In the genomic region with DNA sequence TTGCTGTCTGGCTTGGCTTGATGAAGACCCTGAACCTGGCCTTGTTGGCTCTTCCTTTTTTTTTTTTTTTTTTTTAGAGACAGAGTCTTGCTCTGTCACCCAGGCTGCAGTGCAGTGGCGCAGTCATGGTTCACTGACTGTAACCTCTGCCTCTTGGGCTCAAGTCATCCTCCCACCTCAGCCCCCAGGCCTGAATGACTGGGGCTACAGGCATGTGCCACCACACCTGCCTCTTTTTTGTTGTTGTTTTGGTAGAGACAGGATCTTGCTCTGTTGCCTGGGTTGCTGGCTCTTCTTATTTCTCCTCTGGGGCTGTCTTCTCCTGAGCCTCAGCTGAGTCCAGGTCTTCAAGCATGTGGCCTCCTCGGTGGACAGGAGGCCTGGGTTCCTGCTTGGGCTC, we compare ENCODE assay signal across 21 cellular contexts. TPM values are rescaled to one million over a fixed set of nuclear protein-coding genes. Genes with fewer than 3 reads are reported as not detected.
DNase-seq lines count a peak whose midpoint lies in the region; ATAC-seq, FAIRE-seq and TF ChIP-seq lines count a peak whose summit lies in the region.
"Had no signal": no experiment of that assay in that cellular context is flagged by ENCODE, and none has a peak within 500 bp of the region (broad histone marks: within the 10 kb centered on the region; RNA-seq: fewer than 3 reads in every experiment).

No MANE protein-coding gene starts in this region.

- H3K36me3 Mint-ChIP-seq in neural progenitor cell: no peaks in the 10 kb centered on the region
- H3K36me3 Mint-ChIP-seq: CD4-positive, CD25-positive, alpha-beta regulatory T cell had no signal

- peaks cover 32% of the 10 kb centered on the region for H3K4me1 Mint-ChIP-seq in neural progenitor cell

- H2AFZ ChIP-seq in K562 (ENCODE audit: low read depth, low read length) (no peak overlapping the region), neural progenitor cell (replicated peaks) (no peak overlapping the region)

- H3K27me3 ChIP-seq in BLaER1: no peaks in the 10 kb centered on the region
- H3K27me3 ChIP-seq in BLaER1 treated with 17β-estradiol and CSF1 and Interleukin-3, amounts not matched to agents 10 nM and 100 nM: no peaks in the 10 kb centered on the region
- no peaks in the 10 kb centered on the region for H3K27me3 ChIP-seq in K562 (ENCODE audit: control insufficient read depth in 2 of 2, insufficient read depth in 2 of 2, low read length in 2 of 2)
- H3K27me3 ChIP-seq in neural progenitor cell: no peaks in the 10 kb centered on the region

- POLR2A ChIA-PET in K562 (lab: Yijun Ruan, JAX): no interaction called here

- peak overlapping the region; percentile 37 for H3K4me2 ChIP-seq in BLaER1
- peak overlapping the region in 9 of 11 experiments; percentile 23 to 94 (median 85); a peak in 17 of 22 replicates for H3K4me2 ChIP-seq in BLaER1 treated with 17β-estradiol and CSF1 and Interleukin-3, amounts not matched to agents 10 nM and 100 nM
- H3K4me2 ChIP-seq in K562 (ENCODE audit: insufficient read depth, low read length): no peak overlapping the region
- no peak overlapping the region for H3K4me2 ChIP-seq in neural progenitor cell

- ATAC-seq in K562 (no peak), GM18502 (IDR thresholded peaks at IDR 0.05; ENCODE audit: poor library complexity, unreplicated experiment) (no peak), GM19452 (IDR thresholded peaks at IDR 0.05; ENCODE audit: unreplicated experiment) (no peak)
- ATAC-seq: SK-N-SH treated with all-trans-retinoic acid at 6 μM for 48 hours had no signal

- H3K9me1 ChIP-seq in K562 (ENCODE audit: control insufficient read depth, insufficient read depth, low read length): no peaks in the 10 kb centered on the region

- no peak for TF ChIP-seq POLR2A in K562 (conservative IDR thresholded peaks at IDR 0.05)

- DNase-seq in K562 (ENCODE audit: extremely low read depth in 1 of 4, low spot score in 3 of 4) (no peak), neural progenitor cell (ENCODE audit: low spot score) (no peak), NOMO-1 treated with dmso at 0.1 percent for 144 hours (lab: John Stamatoyannopoulos, UW; ENCODE audit: unreplicated experiment) (no peak)
- DNase-seq: ACHN; CD4-positive, CD25-positive, alpha-beta regulatory T cell; HCEC 1CT; NCI-H1092 treated with DMSO at 0.1 percent for 48 hours; NCI-H146; NCI-H2029 treated with DMSO at 0.1 percent for 48 hours; NCI-H748 treated with DMSO at 0.1 percent for 48 hours; NK-92 treated with Interleukin-12 subunit alpha and Interleukin-12 subunit beta, amount 100 ng/mL, for 24 hours; SHP77 treated with DMSO at 0.1 percent for 48 hours had no signal

- no peak for TF ChIP-seq EP300 in K562 (IDR thresholded peaks at IDR 0.05; ENCODE audit: low read length)

- H3K4me1 ChIP-seq in BLaER1: peaks cover 58% of the 10 kb centered on the region
- peaks cover 33 to 62% (median 58%) of the 10 kb centered on the region in 10 experiments for H3K4me1 ChIP-seq in BLaER1 treated with 17β-estradiol and CSF1 and Interleukin-3, amounts not matched to agents 10 nM and 100 nM
- peaks cover 25 to 52% of the 10 kb centered on the region in 2 experiments for H3K4me1 ChIP-seq in K562 (replicated peaks in 1 of 2; ENCODE audit: control insufficient read depth in 2 of 2, insufficient read depth in 2 of 2, low read length in 2 of 2)
- peaks cover 10% of the 10 kb centered on the region for H3K4me1 ChIP-seq in neural progenitor cell

- H3K27me3 Mint-ChIP-seq in neural progenitor cell (ENCODE audit: insufficient read depth, low read depth): no peaks in the 10 kb centered on the region

- FAIRE-seq in K562 (lab: Jason Lieb, UNC): no peak
- FAIRE-seq: G401.6 had no signal

- CTCF ChIA-PET in K562 (lab: Yijun Ruan, JAX; ENCODE audit: low intra/inter-chr PET ratio): no interaction called here

- H3K9ac ChIP-seq in BLaER1 (no peak overlapping the region), K562 (ENCODE audit: insufficient read depth in 1 of 2, low read depth in 2 of 2, low read length in 2 of 2) (peak overlapping the region in 1 of 2 experiments; percentile 5; a peak in 1 of 4 replicates), neural progenitor cell (no peak overlapping the region)
- no peak overlapping the region for H3K9ac ChIP-seq in BLaER1 treated with 17β-estradiol and CSF1 and Interleukin-3, amounts not matched to agents 10 nM and 100 nM

- no TSS peak for BruUV-seq in K562 (replicated peaks; lab: Mats Ljungman, UMichigan)

- H3K79me2 ChIP-seq in K562 (ENCODE audit: control insufficient read depth, insufficient read depth, low read length) (no peaks in the 10 kb centered on the region), neural progenitor cell (ENCODE audit: low read depth) (no peaks in the 10 kb centered on the region)

- H3K27ac ChIP-seq in BLaER1 (peak overlapping the region; percentile 22; the same call in 1 of the 2 replicates), K562 (ENCODE audit: extremely low read depth, low read depth, low read length) (no peak overlapping the region), neural progenitor cell (no peak overlapping the region)
- no peak overlapping the region for H3K27ac ChIP-seq in BLaER1 treated with 17β-estradiol and CSF1 and Interleukin-3, amounts not matched to agents 10 nM and 100 nM

- H3K9me3 ChIP-seq in BLaER1: no peaks in the 10 kb centered on the region
- H3K9me3 ChIP-seq in BLaER1 treated with 17β-estradiol and CSF1 and Interleukin-3, amounts not matched to agents 10 nM and 100 nM (replicated peaks in 1 of 11): no peaks in the 10 kb centered on the region
- no peaks in the 10 kb centered on the region for H3K9me3 ChIP-seq in K562 (replicated peaks; ENCODE audit: control insufficient read depth, insufficient read depth, low read depth, low read length)
- no peaks in the 10 kb centered on the region for H3K9me3 ChIP-seq in neural progenitor cell (ENCODE audit: low read depth)
- H3K9me3 ChIP-seq: Caco-2 had no signal

- H3K9me3 Mint-ChIP-seq in neural progenitor cell: no peaks in the 10 kb centered on the region
- H3K9me3 Mint-ChIP-seq: CD4-positive, CD25-positive, alpha-beta regulatory T cell had no signal

- H3K4me3 ChIP-seq in BLaER1 (no peak overlapping the region), K562 (no peak overlapping the region), neural progenitor cell (no peak overlapping the region)
- no peak overlapping the region for H3K4me3 ChIP-seq in BLaER1 treated with 17β-estradiol and CSF1 and Interleukin-3, amounts not matched to agents 10 nM and 100 nM

- peak overlapping the region; percentile 80 for H3K27ac Mint-ChIP-seq in neural progenitor cell

- H3K4me3 Mint-ChIP-seq in neural progenitor cell: no peak overlapping the region
- H3K4me3 Mint-ChIP-seq: CD4-positive, CD25-positive, alpha-beta regulatory T cell had no signal

- 69% methylated on average over 2 of the region's 2 CpGs for WGBS in K562 (ENCODE audit: insufficient coverage, low coverage, missing lambda C conversion rate)

- H3F3A ChIP-seq in neural progenitor cell (ENCODE audit: low read depth): no peaks in the 10 kb centered on the region

- H3K36me3 ChIP-seq in BLaER1: peaks cover 34% of the 10 kb centered on the region
- peaks cover 0 to 30% (median 12%) of the 10 kb centered on the region in 11 experiments; a peak in 16 of 22 replicates for H3K36me3 ChIP-seq in BLaER1 treated with 17β-estradiol and CSF1 and Interleukin-3, amounts not matched to agents 10 nM and 100 nM
- no peaks in the 10 kb centered on the region for H3K36me3 ChIP-seq in K562 (ENCODE audit: control insufficient read depth, insufficient read depth, low read length)
- H3K36me3 ChIP-seq in neural progenitor cell: no peaks in the 10 kb centered on the region

- no peak for TF ChIP-seq RAD21 in K562 (CRISPR knock-in tag; conservative IDR thresholded peaks at IDR 0.05 in 1 of 2, IDR thresholded peaks at IDR 0.05 in 1 of 2)

- in situ Hi-C loops in K562 (cut with MboI): no loop called here

- intact Hi-C loops in K562 (cut with micrococcal nuclease): loop anchor here (2.0 kb wide), 5 partner anchors 21 to 323 kb away; no protein-coding TSS in a partner anchor

- TF ChIP-seq CTCF in K562 (IDR thresholded peaks at IDR 0.05 in 2 of 3, conservative IDR thresholded peaks at IDR 0.05 in 1 of 3; ENCODE audit: insufficient read depth in 2 of 3, low read depth in 1 of 3, low read length in 3 of 3) (no peak), neural progenitor cell (IDR thresholded peaks at IDR 0.05) (no peak)

- peaks cover 36% of the 10 kb centered on the region; the same call in 1 of the 2 replicates for H4K20me1 ChIP-seq in BLaER1
- peaks cover 0 to 49% (median 10%) of the 10 kb centered on the region in 11 experiments; a peak in 9 of 22 replicates for H4K20me1 ChIP-seq in BLaER1 treated with 17β-estradiol and CSF1 and Interleukin-3, amounts not matched to agents 10 nM and 100 nM
- no peaks in the 10 kb centered on the region for H4K20me1 ChIP-seq in K562 (replicated peaks; ENCODE audit: control insufficient read depth, insufficient read depth, low read length)
- H4K20me1 ChIP-seq in neural progenitor cell (ENCODE audit: low read depth): no peaks in the 10 kb centered on the region

RNA-seq across cellular contexts. Expression of a gene that starts 44.7 kb away (rescaled TPM):
- total RNA-seq in K562 (2011; cell fraction: chromatin; rRNA removed; ENCODE audit: low replicate concordance): 4.3 and 18.7 TPM in 2 replicates
- 12.1 and 22.3 TPM in 2 replicates for total RNA-seq in K562 (2011; cell fraction: nucleolus; rRNA removed)
- 11.3 and 24.4 TPM in 2 replicates for total RNA-seq in K562 (2011; cell fraction: nucleoplasm; rRNA removed)
- total RNA-seq in K562 (2014; rRNA removed) (4.9 and 5.3 TPM in 2 replicates), K562 (2014; rRNA removed; fragmentation: Illumina TruSeq; extraction: Trizol) (4.3 and 5.4 TPM in 2 replicates), K562 (2015; rRNA removed; fragmentation: Illumina TruSeq; extraction: Trizol) (6.4 and 7.9 TPM in 2 replicates), K562 (2021) (8.6 and 9.0 TPM in 2 replicates), neural progenitor cell (ENCODE audit: low replicate concordance) (not detected in 2 replicates)
- polyA plus RNA-seq in K562 (2011; rRNA removed) (0.84 and 4.3 TPM in 2 replicates), K562 (2014; fragmentation: Illumina TruSeq; extraction: Trizol) (6.4 and 10.7 TPM in 2 replicates), K562 (2014; fragmentation: Nextera tagmentation; extraction: Ambion mirVana) (1 to 10 TPM; 6.3 to 7.4 TPM), K562 (2014; rRNA removed) (3.2 and 3.8 TPM in 2 replicates)
- 0.52 and 10.6 TPM in 2 replicates for polyA plus RNA-seq in K562 (2011; cell fraction: cytosol; rRNA removed)
- 1.3 and 11.4 TPM in 2 replicates for polyA plus RNA-seq in K562 (2011; cell fraction: nucleus; rRNA removed)
- polyA plus RNA-seq in K562 (2012): 21.1 and 32.3 TPM in 2 replicates
- 0.45 and 13.7 TPM in 2 replicates for polyA minus RNA-seq in K562 (2011; rRNA and poly(A)+ RNA removed)
- polyA minus RNA-seq in K562 (2011; cell fraction: cytosol; rRNA and poly(A)+ RNA removed): 12.9 TPM in 1 of 2 replicates, not detected in the other
- polyA minus RNA-seq in K562 (2011; cell fraction: nucleus; rRNA and poly(A)+ RNA removed): 0.44 and 3.0 TPM in 2 replicates
- total RNA-seq: NCI-H460, RPMI7951 had no signal

Comparison
In these comparisons a context has a peak if more than half of its experiments do, and no peak if none do; other contexts are left out.
1. H3K4me2 ChIP-seq: peak in BLaER1 (single experiment) and BLaER1 treated with 17β-estradiol and CSF1 and Interleukin-3, amounts not matched to agents 10 nM and 100 nM (9 of 11); none in K562 (single experiment) and neural progenitor cell (single experiment).